Comparison of ENCODE assay signal across 8 cellular contexts in genomic region chr21:32771134-32771523, GRCh38. TPM values are rescaled to one million over a fixed set of nuclear protein-coding genes. Genes with fewer than 3 reads are reported as not detected.
A peak's percentile ranks its signal among the peaks of the same experiment; 100 is the strongest.
DNase-seq lines count a peak whose midpoint lies in the region; ATAC-seq, FAIRE-seq and TF ChIP-seq lines count a peak whose summit lies in the region.

No MANE protein-coding gene starts in this region.

- no peak for FAIRE-seq in bronchial epithelial cell (lab: Jason Lieb, UNC)
- no peak for FAIRE-seq in kidney (lab: Jason Lieb, UNC)

- DNase-seq in GM03348 (ENCODE audit: low spot score) (peak; percentile 81), HPDE6-E6E7 (ENCODE audit: extremely low spot score) (peak; percentile 63), T-helper 22 cell (ENCODE audit: low read depth) (peak; percentile 34), bronchial epithelial cell (ENCODE audit: low read depth) (peak; percentile 36), kidney (peak; percentile 86), NCI-H2029 treated with DMSO at 0.1 percent for 48 hours (lab: John Stamatoyannopoulos, UW) (no peak)
- DNase-seq in stimulated activated CD4-positive, alpha-beta T cell treated with anti-CD3 and anti-CD28 coated beads, Interleukin-4, amount 100 ng/mL, for 48 hours (ENCODE audit: low read depth in 2 of 2): peak; percentile 27 to 31

- TF ChIP-seq CTCF in bronchial epithelial cell (IDR thresholded peaks at IDR 0.05; ENCODE audit: insufficient read depth, low read length, severe bottlenecking): no peak
- no peak for TF ChIP-seq CTCF in kidney (IDR thresholded peaks at IDR 0.05; ENCODE audit: borderline replicate concordance, extremely low read depth, insufficient read depth)

- peak; percentile 35 for ATAC-seq in GM21381 (IDR thresholded peaks at IDR 0.05; ENCODE audit: unreplicated experiment)

- no peaks in the 10 kb centered on the region for H3K27me3 ChIP-seq in bronchial epithelial cell (ENCODE audit: control insufficient read depth, insufficient read depth, low read length)

- H3K9me3 ChIP-seq in kidney (ENCODE audit: control insufficient read depth in 1 of 2, low read length in 2 of 2): no peaks in the 10 kb centered on the region

- intact Hi-C loops in kidney (cut with DNase I): no loop called here

- peaks cover 9 to 10% of the 10 kb centered on the region in 2 donors for H3K4me1 ChIP-seq in kidney (ENCODE audit: control insufficient read depth in 1 of 2, insufficient read depth in 1 of 2, low read depth in 1 of 2, low read length in 2 of 2)

- H3K4me3 ChIP-seq in bronchial epithelial cell (ENCODE audit: low read depth, low read length) (peak overlapping the region; percentile 90), kidney (ENCODE audit: low read length in 2 of 2) (peak overlapping the region; percentile 70 to 89)

- H3K36me3 ChIP-seq in bronchial epithelial cell (ENCODE audit: control insufficient read depth, insufficient read depth, low read length): peaks cover 2% of the 10 kb centered on the region
- no peaks in the 10 kb centered on the region for H3K36me3 ChIP-seq in kidney (ENCODE audit: control insufficient read depth in 1 of 2, insufficient read depth in 2 of 2, low read length in 2 of 2)

- H3K27ac ChIP-seq in kidney (ENCODE audit: low read depth in 2 of 2, low read length in 2 of 2): peak overlapping the region; percentile 76 to 88

- H3K9ac ChIP-seq in kidney (ENCODE audit: low read length in 2 of 2): peak overlapping the region; percentile 43 to 55

RNA-seq across cellular contexts. Expression of gene PAXBP1, which starts 0.4 kb away (rescaled TPM):
- total RNA-seq in bronchial epithelial cell (25.6 and 26.6 TPM in 2 replicates), kidney (36.9 TPM)
- 12.2 TPM for polyA plus RNA-seq in kidney (ENCODE audit: insufficient read depth, low read depth, low replicate concordance)

RNA-seq across cellular contexts. Expression of gene SYNJ1, which starts 43.3 kb away (rescaled TPM):
- total RNA-seq in bronchial epithelial cell: 2.6 and 3.8 TPM in 2 replicates
- total RNA-seq in kidney: 24.3 TPM
- polyA plus RNA-seq in kidney (ENCODE audit: insufficient read depth, low read depth, low replicate concordance): 6.6 TPM
